In the genomic region with DNA sequence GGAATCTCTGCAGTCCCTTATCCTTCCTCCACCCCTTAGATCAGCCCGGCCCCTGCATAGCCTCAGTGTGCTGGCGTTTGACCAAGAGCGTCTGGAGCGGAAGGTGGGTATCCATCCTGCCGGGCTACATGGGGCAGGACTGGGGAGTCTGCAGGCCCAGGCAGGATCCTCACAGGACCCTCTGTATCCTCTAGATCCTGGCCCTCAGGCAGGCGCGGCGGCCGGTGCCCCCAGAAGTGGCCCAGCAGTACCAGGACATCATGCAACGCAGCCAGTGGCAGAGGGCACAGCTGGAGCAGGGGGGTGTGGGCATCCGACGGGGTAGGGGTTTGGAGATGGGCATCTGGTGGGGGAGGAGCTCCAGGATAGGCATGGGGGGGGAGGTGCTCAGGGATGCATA, we compare ENCODE assay signal across 23 cellular contexts. TPM values are rescaled to one million over a fixed set of nuclear protein-coding genes. Genes with fewer than 3 reads are reported as not detected.
"Had no signal": no experiment of that assay in that cellular context is flagged by ENCODE, and none has a peak within 500 bp of the region (broad histone marks: within the 10 kb centered on the region; RNA-seq: fewer than 3 reads in every experiment).

No MANE protein-coding gene starts in this region.

- H3K4me3 ChIP-seq: colonic mucosa, left ventricle myocardium inferior, lower lobe of right lung, spleen, thoracic aorta had no signal

- H3K27me3 ChIP-seq: colonic mucosa, foreskin keratinocyte had no signal

- H3K36me3 ChIP-seq: colonic mucosa had no signal

- H3K4me1 ChIP-seq: colonic mucosa, foreskin keratinocyte had no signal

- DNase-seq: colonic mucosa; dermis blood vessel endothelial cell; erythroblast; foreskin keratinocyte; kidney; left cardiac atrium; left ventricle myocardium inferior; lower lobe of right lung; naive B cell; nephron progenitor cell; spleen; stimulated activated CD4-positive, alpha-beta T cell treated with anti-CD3 and anti-CD28 coated beads, Interleukin-15, amount 100 ng/mL, for 24 hours; stimulated activated CD4-positive, alpha-beta T cell treated with anti-CD3 and anti-CD28 coated beads, Interleukin-1b, Interleukin-23, amount 100 ng/mL, for 48 hours; stimulated activated CD4-positive, alpha-beta T cell treated with anti-CD3 and anti-CD28 coated beads, Interleukin-4, amount 100 ng/mL, for 24 hours; stimulated activated naive B cell treated with anti-CD40 and anti-IgM and Interleukin-4, amounts not matched to agents 10 μg/mL and 1 μg/mL and 100 μg/mL, for 72 hours; stimulated activated naive CD8-positive, alpha-beta T cell treated with anti-CD3 and anti-CD28 coated beads, Interleukin-15, amount 100 ng/mL, for 72 hours; trophoblast cell had no signal

- H3K9me3 ChIP-seq: colonic mucosa, left ventricle myocardium inferior, lower lobe of right lung, spleen, thoracic aorta had no signal

- H3K27ac ChIP-seq: colonic mucosa, foreskin keratinocyte, left ventricle myocardium inferior, lower lobe of right lung, spleen, thoracic aorta had no signal

RNA-seq across cellular contexts. Expression of a gene that starts 8.9 kb away (rescaled TPM):
- total RNA-seq: omental fat pad, skeletal muscle tissue had no signal

RNA-seq across cellular contexts. Expression of a gene that starts 52.4 kb away (rescaled TPM):
- total RNA-seq: colonic mucosa, dermis blood vessel endothelial cell, omental fat pad, pulmonary artery endothelial cell, skeletal muscle tissue, spleen, subcutaneous adipose tissue, thoracic aorta, urinary bladder had no signal
